In genomic region chr15:92714071-92714456, GRCh38 we compare ENCODE assay signal across 8 cellular contexts. TPM values are rescaled to one million over a fixed set of nuclear protein-coding genes. Genes with fewer than 3 reads are reported as not detected.
DNase-seq lines count a peak whose midpoint lies in the region; ATAC-seq, FAIRE-seq and TF ChIP-seq lines count a peak whose summit lies in the region.

No MANE protein-coding gene starts in this region.

- no peak for TF ChIP-seq EP300 in stomach (IDR thresholded peaks at IDR 0.05)

- H3K4me3 ChIP-seq in choroid plexus epithelial cell (ENCODE audit: low read depth, low read length): peak overlapping the region; percentile 59
- H3K4me3 ChIP-seq in stomach: peak overlapping the region; percentile 55 to 72 (median 60)

- intact Hi-C loops in stomach (cut with DNase I; ENCODE audit: low total_unique reads): no loop called here

- no peaks in the 10 kb centered on the region for H3K36me3 ChIP-seq in stomach

- TF ChIP-seq POLR2A in stomach (IDR thresholded peaks at IDR 0.05) (no peak), GM12892 (IDR thresholded peaks at IDR 0.05; ENCODE audit: low read depth, low read length) (no peak)

- peak; percentile 27 for ATAC-seq in GM21526 (IDR thresholded peaks at IDR 0.05; ENCODE audit: low FRiP score, unreplicated experiment)

- FAIRE-seq in GM12892 (lab: Jason Lieb, UNC): no peak

- peak overlapping the region; percentile 71 to 93 (median 84) for H3K27ac ChIP-seq in stomach

- DNase-seq in Daoy (ENCODE audit: low read depth): peak; percentile 44
- DNase-seq in NCI-H2227 (lab: John Stamatoyannopoulos, UW; ENCODE audit: unreplicated experiment): peak; percentile 51
- DNase-seq in choroid plexus epithelial cell (ENCODE audit: low read depth): peak; percentile 32
- peak; percentile 30 for DNase-seq in kidney tubule cell (ENCODE audit: low spot score)
- DNase-seq in stomach: no peak
- DNase-seq in NCI-H2081 treated with DMSO at 0.1 percent for 48 hours (lab: John Stamatoyannopoulos, UW): no peak
- DNase-seq in GM12892 (ENCODE audit: insufficient read length): no peak

- whole genome bisulfite sequencing in stomach, 5 donors: 2 to 6% (median 4%) methylated on average over 16 of the region's 16 CpGs

- no peaks in the 10 kb centered on the region for H3K9me3 ChIP-seq in stomach

- TF ChIP-seq CTCF in choroid plexus epithelial cell (conservative IDR thresholded peaks at IDR 0.05; ENCODE audit: low read depth, low read length): no peak
- TF ChIP-seq CTCF in stomach (IDR thresholded peaks at IDR 0.05): no peak

- H3K4me1 ChIP-seq in stomach: peaks cover 8 to 22% (median 16%) of the 10 kb centered on the region in 4 donors

- H3K27me3 ChIP-seq in stomach: no peaks in the 10 kb centered on the region

RNA-seq across cellular contexts. Expression of gene FAM174B, which starts 58.5 kb away (rescaled TPM):
- total RNA-seq in Daoy (2014; rRNA removed; shearing (Covaris generic)): 3.4 and 7.9 TPM in 2 replicates
- total RNA-seq in stomach: 10 to 100 TPM; 14.6 to 54.0 (median 36.2) TPM
- 10 to 100 TPM; 21.7 to 30.3 (median 22.7) TPM for polyA plus RNA-seq in stomach
- polyA plus RNA-seq in GM12892 (2012; ENCODE audit: missing spikeins): 3.8 TPM

Comparison
In these comparisons a context has a peak if more than half of its experiments do, and no peak if none do; other contexts are left out.
1. DNase-seq: peak in Daoy (single experiment), NCI-H2227 (single experiment), choroid plexus epithelial cell (single experiment) and kidney tubule cell (single experiment); none in stomach (single experiment), NCI-H2081 treated with DMSO at 0.1 percent for 48 hours (single experiment) and GM12892 (single experiment).